In the genomic region with DNA sequence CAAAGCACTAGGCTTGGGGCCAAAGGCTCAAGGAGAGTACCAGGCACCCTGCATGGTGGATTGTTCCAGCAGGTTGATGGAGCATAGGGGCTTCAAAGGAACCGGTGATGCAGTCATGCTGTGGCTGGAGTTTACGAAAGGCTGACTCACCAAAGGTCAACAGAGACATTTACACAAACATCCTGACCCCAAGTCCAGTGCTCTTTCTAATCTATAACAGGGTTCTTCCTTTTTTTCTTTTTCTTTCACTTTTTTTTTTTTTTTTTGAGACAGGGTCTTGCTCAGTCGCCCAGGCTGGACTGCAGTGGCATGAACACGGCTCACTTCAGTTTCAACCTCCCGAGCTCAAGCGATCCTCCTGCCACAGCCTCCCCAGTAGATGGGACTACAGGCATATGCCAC, we compare ENCODE assay signal across 18 cellular contexts. TPM values are rescaled to one million over a fixed set of nuclear protein-coding genes. Genes with fewer than 3 reads are reported as not detected.
A peak's percentile ranks its signal among the peaks of the same experiment; 100 is the strongest.
DNase-seq lines count a peak whose midpoint lies in the region; ATAC-seq and TF ChIP-seq lines count a peak whose summit lies in the region.
"Had no signal": no experiment of that assay in that cellular context is flagged by ENCODE, and none has a peak within 500 bp of the region (broad histone marks: within the 10 kb centered on the region; RNA-seq: fewer than 3 reads in every experiment).

No MANE protein-coding gene starts in this region.

- H3K4me3 ChIP-seq in fibroblast of villous mesenchyme (ENCODE audit: low read depth, low read length) (no peak overlapping the region), upper lobe of right lung (no peak overlapping the region)
- H3K4me3 ChIP-seq: prostate gland, SJSA1, tibial nerve had no signal

- ATAC-seq in upper lobe of right lung (no peak), HG02571 (IDR thresholded peaks at IDR 0.05; ENCODE audit: unreplicated experiment) (no peak)
- ATAC-seq: naive thymus-derived CD4-positive, alpha-beta T cell had no signal

- in situ Hi-C loops in Caki2 (cut with HindIII; ENCODE audit: low pct_unique_long_range_greater_than_20kb, low sequenced_read_pairs), result no loop called here

- no peak overlapping the region for H3K27ac ChIP-seq in upper lobe of right lung
- H3K27ac ChIP-seq: prostate gland, SJSA1, tibial nerve had no signal

- TF ChIP-seq CTCF in fibroblast of villous mesenchyme (IDR thresholded peaks at IDR 0.05; ENCODE audit: insufficient read depth, low read depth, low read length), result no peak
- TF ChIP-seq CTCF in upper lobe of right lung (IDR thresholded peaks at IDR 0.05), result no peak

- DNase-seq in Caki2 (ENCODE audit: low read depth) (peak; percentile 40), HT-29 (ENCODE audit: low spot score) (peak; percentile 78), RPMI7951 (ENCODE audit: low read depth) (peak; percentile 64), fibroblast of villous mesenchyme (ENCODE audit: low read depth) (peak; percentile 80), upper lobe of right lung (no peak), HUDEP-2 (lab: John Stamatoyannopoulos, UW; ENCODE audit: unreplicated experiment in 76 of 76) (no peak), cerebellar nuclear complex (lab: John Stamatoyannopoulos, UW) (no peak)
- DNase-seq: activated naive CD4-positive, alpha-beta T cell treated with anti-CD3 and anti-CD28 coated beads, Interleukin-2, amount 50 U/mL, for 16 hours; DMS79 treated with DMSO at 0.1 percent for 48 hours; KBM-7; naive thymus-derived CD4-positive, alpha-beta T cell; NCI-H2029; NCI-H526 treated with DMSO at 0.1 percent for 48 hours had no signal

- intact Hi-C loops in upper lobe of right lung (cut with DNase I), result no loop called here

- no peaks in the 10 kb centered on the region for H3K4me1 ChIP-seq in upper lobe of right lung
- H3K4me1 ChIP-seq: prostate gland had no signal

- peaks cover 21% of the 10 kb centered on the region for H3K27me3 ChIP-seq in upper lobe of right lung
- H3K27me3 ChIP-seq: SJSA1 had no signal

- no peaks in the 10 kb centered on the region for H3K9me3 ChIP-seq in upper lobe of right lung
- H3K9me3 ChIP-seq: prostate gland, SJSA1, tibial nerve had no signal

- no peaks in the 10 kb centered on the region for H3K36me3 ChIP-seq in upper lobe of right lung
- H3K36me3 ChIP-seq: prostate gland, SJSA1, tibial nerve had no signal

RNA-seq across cellular contexts. Expression of a gene that starts 35.6 kb away (rescaled TPM):
- total RNA-seq in Caki2 (2014; rRNA removed; shearing (Covaris generic); ENCODE audit: low replicate concordance), result not detected in 2 replicates
- not detected in 2 replicates for total RNA-seq in HT-29 (2014; rRNA removed; shearing (Covaris generic))
- not detected in 2 replicates for total RNA-seq in RPMI7951 (2014; rRNA removed; shearing (Covaris generic))
- total RNA-seq in fibroblast of villous mesenchyme (under 0.01 TPM in 1 of 2 replicates, not detected in the other), upper lobe of right lung (not detected)
- total RNA-seq: liver, SJSA1 had no signal

RNA-seq across cellular contexts. Expression of a gene that starts 36.5 kb away (rescaled TPM):
- total RNA-seq in Caki2 (2014; rRNA removed; shearing (Covaris generic); ENCODE audit: low replicate concordance), result 1.1 and 5.9 TPM in 2 replicates
- total RNA-seq in HT-29 (2014; rRNA removed; shearing (Covaris generic)), result 13.6 and 14.9 TPM in 2 replicates
- 5.3 and 5.4 TPM in 2 replicates for total RNA-seq in RPMI7951 (2014; rRNA removed; shearing (Covaris generic))
- 13.5 and 16.8 TPM in 2 replicates for total RNA-seq in fibroblast of villous mesenchyme
- 44.4 TPM for total RNA-seq in upper lobe of right lung

Comparison
In these comparisons a context has a peak if more than half of its experiments do, and no peak if none do; other contexts are left out.
1. DNase-seq: peak in Caki2 (single experiment), HT-29 (single experiment), RPMI7951 (single experiment) and fibroblast of villous mesenchyme (single experiment); none in upper lobe of right lung (single experiment), HUDEP-2 (0 of 76) and cerebellar nuclear complex (0 of 2).